ENCODE assay signal across 1 cellular context in the genomic region with DNA sequence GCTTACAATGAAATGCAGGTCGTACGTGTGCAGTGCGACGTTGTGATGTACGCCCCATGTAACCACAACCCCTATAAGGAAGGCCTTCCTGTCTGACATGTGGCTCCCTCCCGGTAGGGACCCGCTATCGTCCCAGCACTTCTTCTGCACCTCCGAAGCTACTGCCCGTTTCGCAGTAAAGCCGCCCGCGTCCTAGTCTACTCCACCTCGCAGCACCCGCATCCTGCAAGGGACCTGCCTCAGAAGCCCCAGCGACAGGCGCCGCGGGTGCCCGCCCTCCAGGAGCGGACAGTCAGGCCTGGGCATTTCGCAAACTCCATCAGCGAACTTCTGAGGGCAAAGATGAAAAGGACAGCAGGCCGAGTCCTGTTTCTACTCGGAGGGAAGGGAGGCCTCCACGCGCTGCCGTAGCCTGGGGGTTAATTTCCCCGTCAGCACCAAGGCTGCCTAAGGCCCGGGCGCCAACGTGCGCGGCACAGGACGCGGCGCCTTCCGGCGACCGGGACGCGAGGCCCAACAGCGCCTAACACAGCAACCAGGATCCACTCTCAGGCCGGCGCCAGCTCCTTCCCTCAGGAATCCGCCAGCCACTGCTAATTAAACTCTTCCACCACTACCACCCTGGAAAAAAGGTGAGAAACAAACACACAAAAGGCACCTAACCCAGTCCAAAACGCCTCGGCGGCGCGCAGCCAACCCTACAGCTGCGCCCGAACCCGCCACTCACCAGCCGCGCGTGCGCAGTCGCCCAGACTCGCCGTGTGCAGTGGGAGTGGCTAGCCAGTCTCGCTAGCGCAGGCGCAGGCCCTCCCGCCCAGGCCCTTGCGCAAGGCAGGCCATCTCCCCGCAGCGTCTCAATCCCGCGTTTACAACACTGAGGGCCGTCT.
TF ChIP-seq lines count a peak whose summit lies in the region.

A gene with protein sequence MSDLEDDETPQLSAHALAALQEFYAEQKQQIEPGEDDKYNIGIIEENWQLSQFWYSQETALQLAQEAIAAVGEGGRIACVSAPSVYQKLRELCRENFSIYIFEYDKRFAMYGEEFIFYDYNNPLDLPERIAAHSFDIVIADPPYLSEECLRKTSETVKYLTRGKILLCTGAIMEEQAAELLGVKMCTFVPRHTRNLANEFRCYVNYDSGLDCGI (minus strand): TSS at position 768 of the 887 bp plus-strand sequence. CDS start 16,363 bp downstream, outside the sequence.

TF ChIP-seq in K562, 482 proteins besides CTCF, POLR2A, EP300 and RAD21 (continued from another document):
- TF ChIP-seq, protein P1, sequence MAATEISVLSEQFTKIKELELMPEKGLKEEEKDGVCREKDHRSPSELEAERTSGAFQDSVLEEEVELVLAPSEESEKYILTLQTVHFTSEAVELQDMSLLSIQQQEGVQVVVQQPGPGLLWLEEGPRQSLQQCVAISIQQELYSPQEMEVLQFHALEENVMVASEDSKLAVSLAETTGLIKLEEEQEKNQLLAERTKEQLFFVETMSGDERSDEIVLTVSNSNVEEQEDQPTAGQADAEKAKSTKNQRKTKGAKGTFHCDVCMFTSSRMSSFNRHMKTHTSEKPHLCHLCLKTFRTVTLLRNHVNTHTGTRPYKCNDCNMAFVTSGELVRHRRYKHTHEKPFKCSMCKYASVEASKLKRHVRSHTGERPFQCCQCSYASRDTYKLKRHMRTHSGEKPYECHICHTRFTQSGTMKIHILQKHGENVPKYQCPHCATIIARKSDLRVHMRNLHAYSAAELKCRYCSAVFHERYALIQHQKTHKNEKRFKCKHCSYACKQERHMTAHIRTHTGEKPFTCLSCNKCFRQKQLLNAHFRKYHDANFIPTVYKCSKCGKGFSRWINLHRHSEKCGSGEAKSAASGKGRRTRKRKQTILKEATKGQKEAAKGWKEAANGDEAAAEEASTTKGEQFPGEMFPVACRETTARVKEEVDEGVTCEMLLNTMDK (IDR thresholded peaks at IDR 0.05; ENCODE audit: borderline replicate concordance, insufficient read depth, low read depth, low read length, poor library complexity, severe bottlenecking), result no peak
- TF ChIP-seq SMARCA5 (IDR thresholded peaks at IDR 0.05) (no peak), FOXJ2 (tag; IDR thresholded peaks at IDR 0.05) (no peak), CXXC5 (CRISPR knock-in tag; IDR thresholded peaks at IDR 0.05) (peak; percentile 56), NFIC (IDR thresholded peaks at IDR 0.05) (peak; percentile 63), PHF8 (IDR thresholded peaks at IDR 0.05; ENCODE audit: borderline replicate concordance, low read length) (peak; percentile 79), RBM17 (IDR thresholded peaks at IDR 0.05; ENCODE audit: borderline replicate concordance, low read depth, low read length) (no peak), ZNF41 (CRISPR knock-in tag; conservative IDR thresholded peaks at IDR 0.05) (no peak)
- TF ChIP-seq, protein P2, sequence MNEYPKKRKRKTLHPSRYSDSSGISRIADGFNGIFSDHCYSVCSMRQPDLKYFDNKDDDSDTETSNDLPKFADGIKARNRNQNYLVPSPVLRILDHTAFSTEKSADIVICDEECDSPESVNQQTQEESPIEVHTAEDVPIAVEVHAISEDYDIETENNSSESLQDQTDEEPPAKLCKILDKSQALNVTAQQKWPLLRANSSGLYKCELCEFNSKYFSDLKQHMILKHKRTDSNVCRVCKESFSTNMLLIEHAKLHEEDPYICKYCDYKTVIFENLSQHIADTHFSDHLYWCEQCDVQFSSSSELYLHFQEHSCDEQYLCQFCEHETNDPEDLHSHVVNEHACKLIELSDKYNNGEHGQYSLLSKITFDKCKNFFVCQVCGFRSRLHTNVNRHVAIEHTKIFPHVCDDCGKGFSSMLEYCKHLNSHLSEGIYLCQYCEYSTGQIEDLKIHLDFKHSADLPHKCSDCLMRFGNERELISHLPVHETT (CRISPR knock-in tag; conservative IDR thresholded peaks at IDR 0.05 in 1 of 2, IDR thresholded peaks at IDR 0.05 in 1 of 2), result no peak; a peak in 1 of 4 replicates
- TF ChIP-seq, protein P3, sequence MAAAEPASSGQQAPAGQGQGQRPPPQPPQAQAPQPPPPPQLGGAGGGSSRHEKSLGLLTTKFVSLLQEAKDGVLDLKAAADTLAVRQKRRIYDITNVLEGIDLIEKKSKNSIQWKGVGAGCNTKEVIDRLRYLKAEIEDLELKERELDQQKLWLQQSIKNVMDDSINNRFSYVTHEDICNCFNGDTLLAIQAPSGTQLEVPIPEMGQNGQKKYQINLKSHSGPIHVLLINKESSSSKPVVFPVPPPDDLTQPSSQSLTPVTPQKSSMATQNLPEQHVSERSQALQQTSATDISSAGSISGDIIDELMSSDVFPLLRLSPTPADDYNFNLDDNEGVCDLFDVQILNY (CRISPR knock-in tag; IDR thresholded peaks at IDR 0.05), result no peak
- TF ChIP-seq, protein P4, sequence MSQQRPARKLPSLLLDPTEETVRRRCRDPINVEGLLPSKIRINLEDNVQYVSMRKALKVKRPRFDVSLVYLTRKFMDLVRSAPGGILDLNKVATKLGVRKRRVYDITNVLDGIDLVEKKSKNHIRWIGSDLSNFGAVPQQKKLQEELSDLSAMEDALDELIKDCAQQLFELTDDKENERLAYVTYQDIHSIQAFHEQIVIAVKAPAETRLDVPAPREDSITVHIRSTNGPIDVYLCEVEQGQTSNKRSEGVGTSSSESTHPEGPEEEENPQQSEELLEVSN (IDR thresholded peaks at IDR 0.05; ENCODE audit: borderline replicate concordance in 1 of 2, extremely low read depth in 1 of 2, insufficient read depth in 1 of 2, insufficient read length in 1 of 2, low read depth in 1 of 2, low read length in 1 of 2, poor library complexity in 1 of 2, severe bottlenecking in 1 of 2), result peak; percentile 58 to 73
TF ChIP-seq in K562: peak in this region for 65.
